8 cellular contexts compared by ENCODE assay signal in the genomic region with DNA sequence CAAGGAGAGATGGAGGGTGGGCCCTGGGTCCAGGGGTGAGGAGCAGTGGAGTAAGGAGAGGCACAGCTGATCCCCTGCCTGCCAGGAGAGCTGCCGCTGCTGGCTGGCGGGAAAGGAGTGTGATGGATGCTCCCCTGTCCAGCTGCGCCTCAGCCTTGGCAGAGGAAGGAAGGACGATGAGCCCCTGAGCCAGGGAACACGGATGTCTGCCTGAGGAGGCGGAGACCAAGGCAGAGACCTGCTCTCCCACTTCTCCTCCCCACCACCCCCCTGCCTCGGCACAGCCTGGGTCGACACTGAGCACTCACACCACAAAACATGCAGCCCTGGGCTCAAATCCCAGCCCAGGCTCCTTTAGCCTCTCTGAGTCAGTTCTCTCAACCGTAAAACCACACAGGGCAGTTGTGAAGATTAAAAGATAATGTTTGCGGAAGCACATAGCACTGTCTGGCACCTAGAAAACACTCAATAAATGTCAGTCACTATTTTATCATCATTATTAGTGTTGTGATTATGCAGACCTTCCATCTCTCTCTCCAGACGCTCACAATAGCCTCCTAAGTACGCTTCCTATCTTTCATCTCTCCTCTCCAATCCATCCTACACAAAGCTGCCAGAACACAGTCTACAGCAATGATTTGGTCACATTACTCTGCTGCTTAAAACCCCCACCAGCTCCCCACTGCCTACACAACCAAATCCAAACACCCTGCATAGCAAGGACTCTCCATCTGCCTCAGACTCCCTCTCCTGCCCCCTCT. TPM values are rescaled to one million over a fixed set of nuclear protein-coding genes. Genes with fewer than 3 reads are reported as not detected.
DNase-seq lines count a peak whose midpoint lies in the region; ATAC-seq and TF ChIP-seq lines count a peak whose summit lies in the region.

No MANE protein-coding gene starts in this region.

- H3K27ac ChIP-seq in SJCRH30 (peak overlapping the region; percentile 65), skeletal muscle tissue (ENCODE audit: low read depth, low read length) (peak overlapping the region; percentile 20)

- peaks cover 41% of the 10 kb centered on the region for H3K4me1 ChIP-seq in SJCRH30
- H3K4me1 ChIP-seq in skeletal muscle tissue (ENCODE audit: control insufficient read depth in 3 of 3, insufficient read depth in 3 of 3, low read length in 3 of 3) = peaks cover 8 to 29% (median 19%) of the 10 kb centered on the region in 3 donors

- H3K27me3 ChIP-seq in SJCRH30 (no peaks in the 10 kb centered on the region), skeletal muscle tissue (ENCODE audit: control insufficient read depth in 3 of 3, insufficient read depth in 3 of 3, low read length in 3 of 3) (peaks cover 0 to 20% (median 6%) of the 10 kb centered on the region in 3 donors)

- no peak for TF ChIP-seq CTCF in foreskin fibroblast (IDR thresholded peaks at IDR 0.05; ENCODE audit: low read depth, low read length)

- H3K9ac ChIP-seq in skeletal muscle tissue (ENCODE audit: low read depth in 1 of 3, low read length in 3 of 3) = no peak overlapping the region

- ATAC-seq in GM18520 (IDR thresholded peaks at IDR 0.05; ENCODE audit: unreplicated experiment) = peak; percentile 43
- peak; percentile 62 for ATAC-seq in HG03460 (IDR thresholded peaks at IDR 0.05; ENCODE audit: unreplicated experiment)

- DNase-seq in AML-193 (lab: John Stamatoyannopoulos, UW) (peak; percentile 33 to 38), SJCRH30 (peak; percentile 83 to 85), foreskin fibroblast (peak; percentile 16 to 29), NCI-H1436 (lab: John Stamatoyannopoulos, UW) (no peak), ecto neural progenitor cell (ENCODE audit: low spot score) (no peak)

- H3K9me3 ChIP-seq in SJCRH30 (replicated peaks) (no peaks in the 10 kb centered on the region), skeletal muscle tissue (ENCODE audit: control insufficient read depth in 3 of 3, low read length in 3 of 3) (no peaks in the 10 kb centered on the region)

- H3K36me3 ChIP-seq in SJCRH30 (no peaks in the 10 kb centered on the region), skeletal muscle tissue (ENCODE audit: control insufficient read depth in 3 of 3, insufficient read depth in 3 of 3, low read length in 3 of 3) (no peaks in the 10 kb centered on the region)

- H3K4me3 ChIP-seq in SJCRH30 (peak overlapping the region; percentile 22), foreskin fibroblast (ENCODE audit: low read depth in 1 of 2, low read length in 2 of 2) (no peak overlapping the region), skeletal muscle tissue (ENCODE audit: low read length in 3 of 3) (no peak overlapping the region)

RNA-seq across cellular contexts. Expression of a gene that starts 52.2 kb away (rescaled TPM):
- total RNA-seq in SJCRH30 (2014; rRNA removed; shearing (Covaris generic)) = 0.16 TPM in 1 of 2 replicates, not detected in the other
- total RNA-seq in skeletal muscle tissue = 8.4 TPM

Comparison
In these comparisons a context has a peak if more than half of its experiments do, and no peak if none do; other contexts are left out.
1. DNase-seq: peak in AML-193 (2 of 2), SJCRH30 (2 of 2) and foreskin fibroblast (2 of 2); none in NCI-H1436 (single experiment) and ecto neural progenitor cell (single experiment).